Comparison of ENCODE assay signal across 18 cellular contexts in genomic region chr3:90011596-90011995, GRCh38.
DNase-seq lines count a peak whose midpoint lies in the region; ATAC-seq, FAIRE-seq and TF ChIP-seq lines count a peak whose summit lies in the region.
"Had no signal": no experiment of that assay in that cellular context is flagged by ENCODE, and none has a peak within 500 bp of the region (broad histone marks: within the 10 kb centered on the region; RNA-seq: fewer than 3 reads in every experiment).

No MANE protein-coding gene starts in this region.

- POLR2A ChIA-PET in HepG2 (lab: Yijun Ruan, JAX), result no interaction called here
- POLR2A ChIA-PET in activated CD8-positive, alpha-beta T cell treated with anti-CD3 and anti-CD28 coated beads for 36 hours (lab: Charles Lee), result no interaction called here

- BruUV-seq in HepG2 (replicated peaks; lab: Mats Ljungman, UMichigan), result no TSS peak

- no peaks in the 10 kb centered on the region for H3K27me3 ChIP-seq in left ventricle myocardium inferior (ENCODE audit: low read depth)
- H3K27me3 ChIP-seq in heart left ventricle, result no peaks in the 10 kb centered on the region
- H3K27me3 ChIP-seq in HepG2 (ENCODE audit: control insufficient read depth in 1 of 2, insufficient read depth in 2 of 2, low read length in 2 of 2), result no peaks in the 10 kb centered on the region
- no peaks in the 10 kb centered on the region for H3K27me3 ChIP-seq in neural progenitor cell
- H3K27me3 ChIP-seq: BLaER1 treated with 17β-estradiol and CSF1 and Interleukin-3, amounts not matched to agents 10 nM and 100 nM had no signal

- H3K4me3 ChIP-seq in left ventricle myocardium inferior (no peak overlapping the region), heart left ventricle (no peak overlapping the region), HepG2 (replicated peaks in 1 of 3; ENCODE audit: insufficient read depth in 1 of 3, low read depth in 2 of 3, low read length in 3 of 3) (no peak overlapping the region), neural progenitor cell (no peak overlapping the region)
- H3K4me3 ChIP-seq: BLaER1 treated with 17β-estradiol and CSF1 and Interleukin-3, amounts not matched to agents 10 nM and 100 nM had no signal

- peaks cover 30% of the 10 kb centered on the region for H3K4me1 Mint-ChIP-seq in neural progenitor cell
- no peaks in the 10 kb centered on the region for H3K4me1 Mint-ChIP-seq in activated CD8-positive, alpha-beta T cell treated with anti-CD3 and anti-CD28 coated beads for 36 hours (ENCODE audit: low read depth)
- H3K4me1 Mint-ChIP-seq: CD8-positive, alpha-beta memory T cell had no signal

- H3K9ac ChIP-seq in HepG2 (ENCODE audit: insufficient read depth, low read depth, low read length), result no peak overlapping the region
- no peak overlapping the region for H3K9ac ChIP-seq in neural progenitor cell
- H3K9ac ChIP-seq: BLaER1 treated with 17β-estradiol and CSF1 and Interleukin-3, amounts not matched to agents 10 nM and 100 nM had no signal

- peaks cover 8% of the 10 kb centered on the region for H3K27me3 Mint-ChIP-seq in neural progenitor cell (ENCODE audit: insufficient read depth, low read depth)
- H3K27me3 Mint-ChIP-seq in activated CD8-positive, alpha-beta T cell treated with anti-CD3 and anti-CD28 coated beads for 36 hours, result no peaks in the 10 kb centered on the region
- H3K27me3 Mint-ChIP-seq: CD8-positive, alpha-beta memory T cell had no signal

- TF ChIP-seq POLR2A in heart left ventricle (IDR thresholded peaks at IDR 0.05) (no peak), HepG2 (IDR thresholded peaks at IDR 0.05; ENCODE audit: insufficient read depth in 1 of 2, low read depth in 2 of 2, low read length in 2 of 2) (no peak)

- no peak overlapping the region for H3K4me3 Mint-ChIP-seq in neural progenitor cell
- no peak overlapping the region for H3K4me3 Mint-ChIP-seq in activated CD8-positive, alpha-beta T cell treated with anti-CD3 and anti-CD28 coated beads for 36 hours
- H3K4me3 Mint-ChIP-seq: CD8-positive, alpha-beta memory T cell had no signal

- H3K4me2 ChIP-seq in HepG2 (ENCODE audit: low read depth, low read length) (peak overlapping the region; percentile 43), neural progenitor cell (no peak overlapping the region)

- H4K20me1 ChIP-seq in HepG2 (ENCODE audit: insufficient read depth, low read length) (no peaks in the 10 kb centered on the region), neural progenitor cell (ENCODE audit: low read depth) (no peaks in the 10 kb centered on the region)
- H4K20me1 ChIP-seq: BLaER1 treated with 17β-estradiol and CSF1 and Interleukin-3, amounts not matched to agents 10 nM and 100 nM had no signal

- H3K27ac ChIP-seq in left ventricle myocardium inferior (replicated peaks) (peak overlapping the region; percentile 26), heart left ventricle (peak overlapping the region in 2 of 12 donors; percentile 20 to 34), HepG2 (ENCODE audit: extremely low read length, insufficient read depth, low read length) (peak overlapping the region; percentile 19), neural progenitor cell (no peak overlapping the region)
- H3K27ac ChIP-seq: BLaER1 treated with 17β-estradiol and CSF1 and Interleukin-3, amounts not matched to agents 10 nM and 100 nM had no signal

- 51 to 53% (median 52%) methylated on average over 4 of the region's 4 CpGs for WGBS in heart left ventricle, 4 donors
- WGBS in HepG2 (ENCODE audit: low lambda C conversion rate), result 0% methylated on average over 4 of the region's 4 CpGs

- TF ChIP-seq EP300 in HepG2 (IDR thresholded peaks at IDR 0.05; ENCODE audit: low read depth in 2 of 2, low read length in 2 of 2), result no peak
- TF ChIP-seq EP300 in HepG2 (CRISPR knock-in tag; IDR thresholded peaks at IDR 0.05; ENCODE audit: borderline replicate concordance), result no peak

- H3K27ac Mint-ChIP-seq in neural progenitor cell, result no peak overlapping the region
- H3K27ac Mint-ChIP-seq in activated CD8-positive, alpha-beta T cell treated with anti-CD3 and anti-CD28 coated beads for 36 hours, result no peak overlapping the region
- H3K27ac Mint-ChIP-seq: CD8-positive, alpha-beta memory T cell had no signal

- CTCF ChIA-PET in HepG2 (lab: Yijun Ruan, JAX; ENCODE audit: low intra/inter-chr PET ratio, low total read pairs), result no interaction called here
- CTCF ChIA-PET in activated CD8-positive, alpha-beta T cell treated with anti-CD3 and anti-CD28 coated beads for 36 hours (lab: Charles Lee), result no interaction called here

- H3K36me3 ChIP-seq in left ventricle myocardium inferior (no peaks in the 10 kb centered on the region), heart left ventricle (no peaks in the 10 kb centered on the region), HepG2 (replicated peaks in 1 of 2; ENCODE audit: control insufficient read depth in 1 of 2, insufficient read depth in 2 of 2, low read length in 2 of 2) (no peaks in the 10 kb centered on the region), neural progenitor cell (no peaks in the 10 kb centered on the region)
- H3K36me3 ChIP-seq: BLaER1 treated with 17β-estradiol and CSF1 and Interleukin-3, amounts not matched to agents 10 nM and 100 nM had no signal

- peaks cover 16% of the 10 kb centered on the region for H3K9me3 Mint-ChIP-seq in neural progenitor cell
- H3K9me3 Mint-ChIP-seq in activated CD8-positive, alpha-beta T cell treated with anti-CD3 and anti-CD28 coated beads for 36 hours, result peaks cover 10% of the 10 kb centered on the region

- no peaks in the 10 kb centered on the region for H3F3A ChIP-seq in neural progenitor cell (ENCODE audit: low read depth)

- H3K9me3 ChIP-seq in left ventricle myocardium inferior (replicated peaks), result peaks cover 18% of the 10 kb centered on the region
- peaks cover 0 to 14% (median 0%) of the 10 kb centered on the region in 12 donors for H3K9me3 ChIP-seq in heart left ventricle
- H3K9me3 ChIP-seq in HepG2 (ENCODE audit: low read length), result no peaks in the 10 kb centered on the region
- H3K9me3 ChIP-seq in neural progenitor cell (ENCODE audit: low read depth), result no peaks in the 10 kb centered on the region
- H3K9me3 ChIP-seq: BLaER1 treated with 17β-estradiol and CSF1 and Interleukin-3, amounts not matched to agents 10 nM and 100 nM had no signal

- ATAC-seq in heart left ventricle, result no peak
- peak; percentile 49; the same call in 2 of the 3 replicates for ATAC-seq in HepG2
- no peak for ATAC-seq in activated CD8-positive, alpha-beta T cell treated with anti-CD3 and anti-CD28 coated beads for 36 hours
- ATAC-seq in GM21423 (IDR thresholded peaks at IDR 0.05; ENCODE audit: unreplicated experiment), result no peak
- ATAC-seq in GM19328 (IDR thresholded peaks at IDR 0.05; ENCODE audit: unreplicated experiment), result no peak

- peaks cover 23% of the 10 kb centered on the region for H3K4me1 ChIP-seq in left ventricle myocardium inferior
- peaks cover 0 to 34% (median 2%) of the 10 kb centered on the region in 12 donors for H3K4me1 ChIP-seq in heart left ventricle
- H3K4me1 ChIP-seq in HepG2 (ENCODE audit: insufficient read depth, low read length), result peaks cover 8% of the 10 kb centered on the region
- H3K4me1 ChIP-seq in neural progenitor cell, result peaks cover 11% of the 10 kb centered on the region

- peaks cover 5% of the 10 kb centered on the region for H3K36me3 Mint-ChIP-seq in neural progenitor cell
- H3K36me3 Mint-ChIP-seq in activated CD8-positive, alpha-beta T cell treated with anti-CD3 and anti-CD28 coated beads for 36 hours (ENCODE audit: low read depth), result no peaks in the 10 kb centered on the region
- H3K36me3 Mint-ChIP-seq: CD8-positive, alpha-beta memory T cell had no signal

- intact Hi-C loops in left ventricle myocardium inferior (cut with micrococcal nuclease) (no loop called here), heart left ventricle (cut with DNase I) (loop anchor here in 1 of 10 donors (10.0 kb wide), 1 partner anchor 57 kb away; no protein-coding TSS in a partner anchor), HepG2 (cut with micrococcal nuclease; ENCODE audit: unreplicated experiment) (no loop called here)
- intact Hi-C loops in activated CD8-positive, alpha-beta T cell treated with anti-CD3 and anti-CD28 coated beads for 36 hours (cut with micrococcal nuclease), result no loop called here

- H2AFZ ChIP-seq in HepG2 (ENCODE audit: low read length) (no peak overlapping the region), neural progenitor cell (replicated peaks) (peak overlapping the region; percentile 43)

- H3K79me2 ChIP-seq in HepG2 (ENCODE audit: insufficient read depth, low read length) (no peaks in the 10 kb centered on the region), neural progenitor cell (ENCODE audit: low read depth) (no peaks in the 10 kb centered on the region)

- TF ChIP-seq RAD21 in HepG2 (CRISPR knock-in tag; IDR thresholded peaks at IDR 0.05), result no peak

- in situ Hi-C loops in HepG2 (cut with HindIII; ENCODE audit: extremely low pct_ligation_motif_present, low pct_unique_long_range_greater_than_20kb) (no loop called here), KBM-7 (cut with MboI; ENCODE audit: low pct_unique_long_range_greater_than_20kb, low sequenced_read_pairs) (no loop called here)

- FAIRE-seq in HepG2 (lab: Jason Lieb, UNC), result no peak
- FAIRE-seq: D721Med had no signal

- TF ChIP-seq CTCF in left ventricle myocardium inferior (IDR thresholded peaks at IDR 0.05; ENCODE audit: borderline replicate concordance) (no peak), heart left ventricle (IDR thresholded peaks at IDR 0.05) (no peak), HepG2 (CRISPR knock-in tag; IDR thresholded peaks at IDR 0.05) (no peak), neural progenitor cell (IDR thresholded peaks at IDR 0.05) (no peak)
- TF ChIP-seq CTCF in activated CD8-positive, alpha-beta T cell treated with anti-CD3 and anti-CD28 coated beads for 36 hours (IDR thresholded peaks at IDR 0.05), result no peak

- DNase-seq in left ventricle myocardium inferior (no peak), heart left ventricle (no peak), HepG2 (ENCODE audit: low spot score) (no peak), neural progenitor cell (ENCODE audit: low spot score) (no peak), KBM-7 (no peak)
- DNase-seq in activated CD8-positive, alpha-beta T cell treated with anti-CD3 and anti-CD28 coated beads for 36 hours, result no peak
- DNase-seq: CD8-positive, alpha-beta memory T cell; DMS79; Karpas-422; NCI-H1105; NCI-H1694; NCI-H2227 treated with DMSO at 0.1 percent for 48 hours; NCI-H524 treated with DMSO at 0.1 percent for 48 hours; SHP77 treated with DMSO at 0.1 percent for 48 hours had no signal

TF ChIP-seq in HepG2, 621 proteins besides CTCF, POLR2A, EP300 and RAD21:
- TF ChIP-seq RELA (CRISPR knock-in tag; IDR thresholded peaks at IDR 0.05) (no peak), HNF4A (CRISPR knock-in tag; IDR thresholded peaks at IDR 0.05) (peak; percentile 72), HNF4G (IDR thresholded peaks at IDR 0.05; ENCODE audit: borderline replicate concordance, low read depth, low read length) (peak; percentile 51; the same call in 1 of the 2 replicates), HNF4G (CRISPR knock-in tag; IDR thresholded peaks at IDR 0.05; ENCODE audit: borderline replicate concordance, low read depth) (no peak)
